In the genomic region with DNA sequence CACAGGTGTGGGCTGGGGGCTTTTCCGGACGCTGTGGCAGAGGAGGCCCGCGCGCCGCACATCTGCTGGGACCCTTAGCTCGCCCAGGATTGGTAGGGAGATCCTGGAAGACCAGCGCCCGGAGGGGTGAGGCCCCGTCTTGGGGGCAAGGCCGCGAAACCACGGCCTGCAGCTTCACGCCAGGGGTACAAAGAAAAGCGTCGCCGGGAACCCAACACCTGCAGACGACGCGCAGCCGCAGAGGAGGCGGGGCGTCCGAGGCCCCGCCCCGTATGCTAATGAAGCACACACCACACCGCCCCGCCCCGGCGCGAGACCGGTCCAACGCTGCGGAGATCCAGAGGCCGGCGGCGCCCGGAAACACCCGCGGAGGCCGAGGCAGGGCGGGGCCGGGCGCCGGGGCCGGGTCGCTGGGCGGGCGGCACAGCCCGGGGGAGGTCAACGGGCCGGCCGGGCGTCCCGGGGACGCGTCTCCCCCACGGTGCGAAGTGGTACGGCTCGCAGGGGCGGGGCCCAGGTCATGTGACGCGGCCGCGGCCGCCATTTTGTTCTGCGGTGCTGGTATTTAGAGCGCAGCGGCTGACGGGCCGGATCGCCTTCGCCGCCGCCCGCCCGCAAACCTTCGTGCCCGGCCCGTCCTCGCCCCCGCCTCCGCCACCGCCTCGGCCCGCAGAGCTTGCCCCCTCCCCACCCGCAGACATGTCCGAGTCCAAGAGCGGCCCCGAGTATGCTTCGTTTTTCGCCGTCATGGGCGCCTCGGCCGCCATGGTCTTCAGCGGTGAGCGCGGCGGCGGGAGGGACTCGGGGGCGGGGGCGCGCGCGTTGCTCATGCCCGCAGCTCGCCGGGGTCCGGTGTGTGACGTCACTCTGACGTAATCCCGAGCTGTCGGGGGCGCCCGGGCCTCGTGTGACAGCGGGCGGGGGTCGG, we compare ENCODE assay signal across 8 cellular contexts. TPM values are rescaled to one million over a fixed set of nuclear protein-coding genes. Genes with fewer than 3 reads are reported as not detected.
DNase-seq lines count a peak whose midpoint lies in the region; ATAC-seq and TF ChIP-seq lines count a peak whose summit lies in the region.

A gene (plus strand): TSS at position 548 of the 928 bp plus-strand sequence. CDS start 152 bp downstream, at position 700.

- H3K27me3 Mint-ChIP-seq in activated CD4-positive, alpha-beta T cell treated with anti-CD3 and anti-CD28 coated beads for 36 hours: no peaks in the 10 kb centered on the region

- POLR2A ChIA-PET in activated CD4-positive, alpha-beta T cell treated with anti-CD3 and anti-CD28 coated beads for 36 hours (lab: Charles Lee): no interaction called here

- intact Hi-C loops in activated CD4-positive, alpha-beta T cell treated with anti-CD3 and anti-CD28 coated beads for 36 hours (cut with DNase I, micrococcal nuclease): loop anchor here (1.0 to 10.0 kb wide), 15 partner anchors 18 to 519 kb away; a partner anchor contains a TSS

- TF ChIP-seq CTCF in choroid plexus epithelial cell (conservative IDR thresholded peaks at IDR 0.05; ENCODE audit: low read depth, low read length): no peak

- H3K9me3 Mint-ChIP-seq in activated CD4-positive, alpha-beta T cell treated with anti-CD3 and anti-CD28 coated beads for 36 hours (ENCODE audit: low read depth): no peaks in the 10 kb centered on the region

- H3K27ac Mint-ChIP-seq in activated CD4-positive, alpha-beta T cell treated with anti-CD3 and anti-CD28 coated beads for 36 hours: peak within 1 kb of the TSS; percentile 95

- H3K27ac ChIP-seq in layer of hippocampus (ENCODE audit: low read depth, low read length): peak within 1 kb of the TSS; percentile 100

- H3K4me3 ChIP-seq in choroid plexus epithelial cell (ENCODE audit: low read depth, low read length): peak within 1 kb of the TSS; percentile 85

- H3K4me1 Mint-ChIP-seq in activated CD4-positive, alpha-beta T cell treated with anti-CD3 and anti-CD28 coated beads for 36 hours: peaks cover 44% of the 10 kb centered on the region

- peak within 1 kb of the TSS; percentile 93 for H3K4me3 Mint-ChIP-seq in activated CD4-positive, alpha-beta T cell treated with anti-CD3 and anti-CD28 coated beads for 36 hours

- DNase-seq in Ammon's horn (ENCODE audit: low spot score) (peak; percentile 95), GM19238 (ENCODE audit: insufficient read length, low spot score) (peak; percentile 93), NCI-H510A (lab: John Stamatoyannopoulos, UW) (peak; percentile 75), choroid plexus epithelial cell (ENCODE audit: low read depth) (peak; percentile 85)
- peak; percentile 95 for DNase-seq in activated CD4-positive, alpha-beta T cell treated with anti-CD3 and anti-CD28 coated beads for 36 hours
- peak; percentile 75 to 88 (median 83) for DNase-seq in stimulated activated CD4-positive, alpha-beta T cell treated with anti-CD3 and anti-CD28 coated beads, Interleukin-1b, Interleukin-23, amount 100 ng/mL, for 24 hours (ENCODE audit: low read depth in 4 of 4, low spot score in 1 of 4)

- no peaks in the 10 kb centered on the region for H3K27me3 ChIP-seq in layer of hippocampus (ENCODE audit: control insufficient read depth, insufficient read depth, low read length)

- H3K36me3 Mint-ChIP-seq in activated CD4-positive, alpha-beta T cell treated with anti-CD3 and anti-CD28 coated beads for 36 hours (ENCODE audit: low read depth): peaks cover 6% of the 10 kb centered on the region

- CTCF ChIA-PET in activated CD4-positive, alpha-beta T cell treated with anti-CD3 and anti-CD28 coated beads for 36 hours (lab: Charles Lee): no interaction called here

- ATAC-seq in HG03432 (IDR thresholded peaks at IDR 0.05; ENCODE audit: unreplicated experiment): peak; percentile 69
- peak; percentile 90 for ATAC-seq in activated CD4-positive, alpha-beta T cell treated with anti-CD3 and anti-CD28 coated beads for 36 hours

RNA-seq across cellular contexts. Expression of the gene that starts here (rescaled TPM):
- 100 to 1,000 TPM in 1 of 2 experiments, 10 to 100 TPM in 1; 91.7 to 130 TPM for total RNA-seq in activated CD4-positive, alpha-beta T cell treated with anti-CD3 and anti-CD28 coated beads for 36 hours

Comparison
In these comparisons a context has a peak if more than half of its experiments do, and no peak if none do; other contexts are left out.
1. Peak in every context shown above with its lines: DNase-seq, ATAC-seq, H3K4me3 ChIP-seq and H3K27ac ChIP-seq.